ENCODE assay signal across 3 cellular contexts in genomic region chr2:152339762-152340286, GRCh38.
A peak's percentile ranks its signal among the peaks of the same experiment; 100 is the strongest.
TF ChIP-seq lines count a peak whose summit lies in the region.

No MANE protein-coding gene starts in this region.

TF ChIP-seq in A549, 52 proteins besides CTCF, POLR2A, EP300 and RAD21:
- no peak for TF ChIP-seq SMC3 (IDR thresholded peaks at IDR 0.05)
- no peak for TF ChIP-seq EHF (CRISPR knock-in tag; IDR thresholded peaks at IDR 0.05)
- no peak for TF ChIP-seq FOSB (CRISPR knock-in tag; IDR thresholded peaks at IDR 0.05)
- TF ChIP-seq GATA3 (IDR thresholded peaks at IDR 0.05; ENCODE audit: borderline replicate concordance) = no peak
- no peak for TF ChIP-seq RCOR1 (IDR thresholded peaks at IDR 0.05; ENCODE audit: low read depth, low read length)

TF ChIP-seq in HEK293, 187 proteins besides CTCF, POLR2A, EP300 and RAD21:
- TF ChIP-seq ZNF121 (tag by site-specific recombination; IDR thresholded peaks at IDR 0.05) = 0 out of 2 replicates have a peak, but pooled peaks have one; percentile 30
- TF ChIP-seq ZNF530 (tag by site-specific recombination; IDR thresholded peaks at IDR 0.05; ENCODE audit: low read depth) = no peak
- TF ChIP-seq ZNF664 (tag by site-specific recombination; IDR thresholded peaks at IDR 0.05) = 0 out of 2 replicates have a peak, but pooled peaks have one; percentile 5
- TF ChIP-seq OVOL3 (tag by site-specific recombination; IDR thresholded peaks at IDR 0.05) = no peak

TF ChIP-seq in H1, 55 proteins besides CTCF, POLR2A, EP300 and RAD21:
- TF ChIP-seq KDM1A (IDR thresholded peaks at IDR 0.05; ENCODE audit: borderline replicate concordance, low read length) (0 out of 2 replicates have a peak, but pooled peaks have one; percentile 20), BRCA1 (IDR thresholded peaks at IDR 0.05; ENCODE audit: low read depth, low read length) (no peak)
